In genomic region chr3:78893161-78893560, GRCh38 we compare ENCODE assay signal across 20 cellular contexts.
DNase-seq lines count a peak whose midpoint lies in the region; ATAC-seq and TF ChIP-seq lines count a peak whose summit lies in the region.
"Had no signal": no experiment of that assay in that cellular context is flagged by ENCODE, and none has a peak within 500 bp of the region (broad histone marks: within the 10 kb centered on the region; RNA-seq: fewer than 3 reads in every experiment).

No MANE protein-coding gene starts in this region.

- peak overlapping the region; percentile 23 for H3K27ac Mint-ChIP-seq in activated naive CD8-positive, alpha-beta T cell treated with anti-CD3 and anti-CD28 coated beads for 36 hours
- no peak overlapping the region for H3K27ac Mint-ChIP-seq in activated naive CD8-positive, alpha-beta T cell treated with anti-CD3 and anti-CD28 coated beads, Interleukin-2, amount 50 U/mL, for 24 hours
- peak overlapping the region; percentile 5 for H3K27ac Mint-ChIP-seq in endothelial cell (ENCODE audit: unreplicated experiment)
- H3K27ac Mint-ChIP-seq in type B pancreatic cell = peak overlapping the region; percentile 33
- H3K27ac Mint-ChIP-seq: CD8-positive, alpha-beta memory T cell; HFFc6; IgD-negative memory B cell had no signal

- no peaks in the 10 kb centered on the region for H3K36me3 Mint-ChIP-seq in activated naive CD8-positive, alpha-beta T cell treated with anti-CD3 and anti-CD28 coated beads for 36 hours
- H3K36me3 Mint-ChIP-seq in activated naive CD8-positive, alpha-beta T cell treated with anti-CD3 and anti-CD28 coated beads, Interleukin-2, amount 50 U/mL, for 24 hours (ENCODE audit: low read depth) = no peaks in the 10 kb centered on the region
- H3K36me3 Mint-ChIP-seq in endothelial cell (ENCODE audit: low read depth, unreplicated experiment) = no peaks in the 10 kb centered on the region
- H3K36me3 Mint-ChIP-seq in type B pancreatic cell = peaks cover 30% of the 10 kb centered on the region
- H3K36me3 Mint-ChIP-seq: IgD-negative memory B cell had no signal

- peaks cover 5% of the 10 kb centered on the region for H3K9me3 Mint-ChIP-seq in activated naive CD8-positive, alpha-beta T cell treated with anti-CD3 and anti-CD28 coated beads for 36 hours
- H3K9me3 Mint-ChIP-seq in activated naive CD8-positive, alpha-beta T cell treated with anti-CD3 and anti-CD28 coated beads, Interleukin-2, amount 50 U/mL, for 24 hours = peaks cover 4% of the 10 kb centered on the region
- H3K9me3 Mint-ChIP-seq in endothelial cell (ENCODE audit: unreplicated experiment) (no peaks in the 10 kb centered on the region), type B pancreatic cell (peaks cover 21% of the 10 kb centered on the region)
- H3K9me3 Mint-ChIP-seq: HFFc6 had no signal

- H3K27me3 Mint-ChIP-seq in activated naive CD8-positive, alpha-beta T cell treated with anti-CD3 and anti-CD28 coated beads for 36 hours = no peaks in the 10 kb centered on the region
- H3K27me3 Mint-ChIP-seq in activated naive CD8-positive, alpha-beta T cell treated with anti-CD3 and anti-CD28 coated beads, Interleukin-2, amount 50 U/mL, for 24 hours = no peaks in the 10 kb centered on the region
- peaks cover 2% of the 10 kb centered on the region for H3K27me3 Mint-ChIP-seq in endothelial cell (ENCODE audit: unreplicated experiment)
- H3K27me3 Mint-ChIP-seq in type B pancreatic cell = no peaks in the 10 kb centered on the region
- H3K27me3 Mint-ChIP-seq: IgD-negative memory B cell had no signal

- no peak for ATAC-seq in activated naive CD8-positive, alpha-beta T cell treated with anti-CD3 and anti-CD28 coated beads, Interleukin-2, amount 50 U/mL, for 24 hours
- ATAC-seq in GM18861 (IDR thresholded peaks at IDR 0.05; ENCODE audit: unreplicated experiment) (no peak), GM21717 (IDR thresholded peaks at IDR 0.05; ENCODE audit: unreplicated experiment) (no peak)
- ATAC-seq: A549, HepG2 had no signal

- no peak overlapping the region for H3K4me3 Mint-ChIP-seq in activated naive CD8-positive, alpha-beta T cell treated with anti-CD3 and anti-CD28 coated beads for 36 hours
- H3K4me3 Mint-ChIP-seq in activated naive CD8-positive, alpha-beta T cell treated with anti-CD3 and anti-CD28 coated beads, Interleukin-2, amount 50 U/mL, for 24 hours = no peak overlapping the region
- H3K4me3 Mint-ChIP-seq in endothelial cell (ENCODE audit: unreplicated experiment) = no peak overlapping the region
- no peak overlapping the region for H3K4me3 Mint-ChIP-seq in type B pancreatic cell
- H3K4me3 Mint-ChIP-seq: CD8-positive, alpha-beta memory T cell; HFFc6; IgD-negative memory B cell had no signal

- peaks cover 16% of the 10 kb centered on the region for H3K4me1 Mint-ChIP-seq in activated naive CD8-positive, alpha-beta T cell treated with anti-CD3 and anti-CD28 coated beads for 36 hours
- H3K4me1 Mint-ChIP-seq in activated naive CD8-positive, alpha-beta T cell treated with anti-CD3 and anti-CD28 coated beads, Interleukin-2, amount 50 U/mL, for 24 hours = no peaks in the 10 kb centered on the region
- H3K4me1 Mint-ChIP-seq in endothelial cell (ENCODE audit: unreplicated experiment) (peaks cover 8% of the 10 kb centered on the region), type B pancreatic cell (ENCODE audit: unreplicated experiment) (peaks cover 47% of the 10 kb centered on the region)
- H3K4me1 Mint-ChIP-seq: CD8-positive, alpha-beta memory T cell had no signal

- no peak for DNase-seq in activated naive CD8-positive, alpha-beta T cell treated with anti-CD3 and anti-CD28 coated beads for 36 hours
- DNase-seq in activated naive CD8-positive, alpha-beta T cell treated with anti-CD3 and anti-CD28 coated beads, Interleukin-2, amount 50 U/mL, for 24 hours = no peak
- DNase-seq in endothelial cell (ENCODE audit: low spot score) (no peak), islet precursor cell (peak; percentile 84), type B pancreatic cell (ENCODE audit: extremely low spot score, unreplicated experiment) (no peak), DMS53 treated with DMSO at 0.1 percent for 48 hours (lab: John Stamatoyannopoulos, UW; ENCODE audit: unreplicated experiment) (no peak)
- DNase-seq: AML-193; CD8-positive, alpha-beta memory T cell; COR-L47; DMS 273 treated with DMSO at 0.1 percent for 48 hours; DMS53; GDM1; HCEC 1CT; HFFc6; KBM-7 had no signal

- TF ChIP-seq CTCF in endothelial cell (IDR thresholded peaks at IDR 0.05; ENCODE audit: unreplicated experiment) = no peak
- TF ChIP-seq CTCF in type B pancreatic cell (conservative IDR thresholded peaks at IDR 0.05) = no peak
